In the genomic region with DNA sequence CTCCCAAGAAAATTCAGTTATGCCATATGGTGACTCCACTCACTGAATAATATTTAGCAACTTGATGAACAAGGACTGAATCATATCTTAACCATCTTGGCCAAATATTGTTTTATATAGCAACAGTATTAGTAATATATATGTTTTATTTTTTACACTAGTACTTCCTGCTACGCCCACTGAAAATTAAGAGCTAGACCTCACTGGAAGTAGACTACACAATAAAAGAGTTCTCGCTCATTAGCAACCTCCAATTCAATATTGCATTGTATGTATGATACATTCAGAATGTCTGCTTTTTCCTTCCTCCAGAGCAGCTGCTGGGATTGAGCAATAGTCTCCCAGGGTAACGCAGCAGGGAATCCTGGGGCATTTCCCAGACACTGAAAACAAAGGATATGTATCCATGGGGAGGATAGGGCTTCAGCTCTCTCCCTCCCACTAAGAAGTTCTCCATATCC, we compare ENCODE assay signal across 9 cellular contexts. TPM values are rescaled to one million over a fixed set of nuclear protein-coding genes. Genes with fewer than 3 reads are reported as not detected.
DNase-seq lines count a peak whose midpoint lies in the region; ATAC-seq, FAIRE-seq and TF ChIP-seq lines count a peak whose summit lies in the region.
"Had no signal": no experiment of that assay in that cellular context is flagged by ENCODE, and none has a peak within 500 bp of the region (broad histone marks: within the 10 kb centered on the region; RNA-seq: fewer than 3 reads in every experiment).

No MANE protein-coding gene starts in this region.

- CTCF ChIA-PET in HepG2 (lab: Yijun Ruan, JAX; ENCODE audit: low intra/inter-chr PET ratio, low total read pairs) = no interaction called here
- CTCF ChIA-PET in CD4-positive, alpha-beta T cell (lab: Charles Lee) = interaction anchor here (2.4 kb wide), 1 partner anchor 13 kb away, joined by 7 read pairs; no protein-coding TSS in a partner anchor

- no peaks in the 10 kb centered on the region for H3K4me1 ChIP-seq in HepG2 (ENCODE audit: insufficient read depth, low read length)

- no peak overlapping the region for H3K4me3 ChIP-seq in HepG2 (replicated peaks in 1 of 3; ENCODE audit: insufficient read depth in 1 of 3, low read depth in 2 of 3, low read length in 3 of 3)

- FAIRE-seq in HepG2 (lab: Jason Lieb, UNC) = no peak

- H3K9me3 Mint-ChIP-seq in brain = peaks cover 0 to 4% (median 0%) of the 10 kb centered on the region in 5 experiments
- no peaks in the 10 kb centered on the region for H3K9me3 Mint-ChIP-seq in CD4-positive, alpha-beta T cell

- H3K9ac ChIP-seq in HepG2 (ENCODE audit: insufficient read depth, low read depth, low read length) = no peak overlapping the region

- TF ChIP-seq RAD21 in Ishikawa (IDR thresholded peaks at IDR 0.05; ENCODE audit: low read depth) (no peak), HepG2 (CRISPR knock-in tag; IDR thresholded peaks at IDR 0.05) (no peak)

- no peak overlapping the region for H3K4me2 ChIP-seq in HepG2 (ENCODE audit: low read depth, low read length)

- no peaks in the 10 kb centered on the region for H3K27me3 Mint-ChIP-seq in brain
- no peaks in the 10 kb centered on the region for H3K27me3 Mint-ChIP-seq in CD4-positive, alpha-beta T cell
- H3K27me3 Mint-ChIP-seq: natural killer cell treated with Interleukin-12 subunit alpha and Interleukin-12 subunit beta and Interleukin-15 and Interleukin-18, amount 100 ng/mL, for 72 hours had no signal

- ATAC-seq in HepG2 = no peak
- no peak for ATAC-seq in CD4-positive, alpha-beta T cell (ENCODE audit: poor library complexity)

- H3K36me3 Mint-ChIP-seq in brain = no peaks in the 10 kb centered on the region
- H3K36me3 Mint-ChIP-seq in CD4-positive, alpha-beta T cell (ENCODE audit: low read depth) = no peaks in the 10 kb centered on the region

- 23% methylated on average over 3 of the region's 3 CpGs for WGBS in HepG2 (ENCODE audit: low lambda C conversion rate)

- H3K36me3 ChIP-seq in HepG2 (replicated peaks in 1 of 2; ENCODE audit: control insufficient read depth in 1 of 2, insufficient read depth in 2 of 2, low read length in 2 of 2) = no peaks in the 10 kb centered on the region

- no peak for TF ChIP-seq CTCF in brain (conservative IDR thresholded peaks at IDR 0.05)
- no peak for TF ChIP-seq CTCF in HepG2 (CRISPR knock-in tag; IDR thresholded peaks at IDR 0.05)
- TF ChIP-seq CTCF in CD4-positive, alpha-beta T cell (IDR thresholded peaks at IDR 0.05) = no peak

- BruUV-seq in HepG2 (replicated peaks; lab: Mats Ljungman, UMichigan) = no TSS peak

- H4K20me1 ChIP-seq in HepG2 (ENCODE audit: insufficient read depth, low read length) = no peaks in the 10 kb centered on the region

- no peaks in the 10 kb centered on the region for H3K9me3 ChIP-seq in HepG2 (ENCODE audit: low read length)
- H3K9me3 ChIP-seq in CD4-positive, alpha-beta T cell (ENCODE audit: control insufficient read depth, low read length) = no peaks in the 10 kb centered on the region

- POLR2A ChIA-PET in HepG2 (lab: Yijun Ruan, JAX) = no interaction called here
- POLR2A ChIA-PET in CD4-positive, alpha-beta T cell (lab: Charles Lee) = interaction anchor here (1.0 kb wide), 2 partner anchors 14 to 473 kb away, joined by 3 read pairs; partner anchors contain the start of gene TRIB2

- in situ Hi-C loops in HepG2 (cut with HindIII; ENCODE audit: extremely low pct_ligation_motif_present, low pct_unique_long_range_greater_than_20kb) = no loop called here
- in situ Hi-C loops in ACHN (cut with HindIII; ENCODE audit: low pct_ligation_motif_present, low pct_unique_long_range_greater_than_20kb, low sequenced_read_pairs) = no loop called here

- DNase-seq in AG20443 (ENCODE audit: low spot score) = peak; percentile 81
- DNase-seq in HepG2 (ENCODE audit: low spot score) = no peak
- DNase-seq in ACHN = no peak
- DNase-seq in GM19240 (ENCODE audit: insufficient read length, low spot score) = no peak
- DNase-seq in SW480 (ENCODE audit: low spot score) = no peak
- no peak for DNase-seq in CD4-positive, alpha-beta T cell

- TF ChIP-seq EP300 in Ishikawa (IDR thresholded peaks at IDR 0.05; ENCODE audit: borderline replicate concordance) (no peak), HepG2 (IDR thresholded peaks at IDR 0.05; ENCODE audit: low read depth in 2 of 2, low read length in 2 of 2) (no peak), HepG2 (CRISPR knock-in tag; IDR thresholded peaks at IDR 0.05; ENCODE audit: borderline replicate concordance) (no peak)

- H3K27ac Mint-ChIP-seq in brain = peak overlapping the region; percentile 38 to 98 (median 94)
- H3K27ac Mint-ChIP-seq in CD4-positive, alpha-beta T cell = no peak overlapping the region
- H3K27ac Mint-ChIP-seq: natural killer cell treated with Interleukin-12 subunit alpha and Interleukin-12 subunit beta and Interleukin-15 and Interleukin-18, amount 100 ng/mL, for 72 hours had no signal

- no peak overlapping the region for H2AFZ ChIP-seq in HepG2 (ENCODE audit: low read length)

- peak overlapping the region in 4 of 5 experiments; percentile 17 to 36 (median 26) for H3K4me3 Mint-ChIP-seq in brain
- no peak overlapping the region for H3K4me3 Mint-ChIP-seq in CD4-positive, alpha-beta T cell
- H3K4me3 Mint-ChIP-seq: natural killer cell treated with Interleukin-12 subunit alpha and Interleukin-12 subunit beta and Interleukin-15 and Interleukin-18, amount 100 ng/mL, for 72 hours had no signal

- peaks cover 33% of the 10 kb centered on the region for H3K4me1 Mint-ChIP-seq in brain
- H3K4me1 Mint-ChIP-seq in CD4-positive, alpha-beta T cell (ENCODE audit: low read depth) = peaks cover 45% of the 10 kb centered on the region

- TF ChIP-seq POLR2A in HepG2 (IDR thresholded peaks at IDR 0.05; ENCODE audit: insufficient read depth in 1 of 2, low read depth in 2 of 2, low read length in 2 of 2) = no peak

- H3K79me2 ChIP-seq in HepG2 (ENCODE audit: insufficient read depth, low read length) = no peaks in the 10 kb centered on the region

- no peaks in the 10 kb centered on the region for H3K27me3 ChIP-seq in HepG2 (ENCODE audit: control insufficient read depth in 1 of 2, insufficient read depth in 2 of 2, low read length in 2 of 2)
- no peaks in the 10 kb centered on the region for H3K27me3 ChIP-seq in CD4-positive, alpha-beta T cell (ENCODE audit: control insufficient read depth, insufficient read depth, low read length)

- intact Hi-C loops in HepG2 (cut with micrococcal nuclease; ENCODE audit: unreplicated experiment) = no loop called here
- intact Hi-C loops in CD4-positive, alpha-beta T cell (cut with DNase I, micrococcal nuclease) = no loop called here

- no peak overlapping the region for H3K27ac ChIP-seq in HepG2 (ENCODE audit: extremely low read length, insufficient read depth, low read length)
- H3K27ac ChIP-seq in CD4-positive, alpha-beta T cell (ENCODE audit: low read depth, low read length) = no peak overlapping the region

TF ChIP-seq in Ishikawa, 13 proteins besides CTCF, POLR2A, EP300 and RAD21:
- TF ChIP-seq CEBPB (IDR thresholded peaks at IDR 0.05) (peak; percentile 98), TCF12 (IDR thresholded peaks at IDR 0.05; ENCODE audit: low read depth) (peak; percentile 33; the same call in 1 of the 2 replicates), TEAD4 (IDR thresholded peaks at IDR 0.05) (no peak)

TF ChIP-seq in HepG2, 621 proteins besides CTCF, POLR2A, EP300 and RAD21 (continues in another document):
- TF ChIP-seq ZBTB1 (CRISPR knock-in tag; IDR thresholded peaks at IDR 0.05; ENCODE audit: borderline replicate concordance) (no peak), ZIK1 (CRISPR knock-in tag; IDR thresholded peaks at IDR 0.05; ENCODE audit: borderline replicate concordance, low read depth) (no peak), CEBPB (IDR thresholded peaks at IDR 0.05; ENCODE audit: borderline replicate concordance, low read depth, low read length) (peak; percentile 67), SP1 (IDR thresholded peaks at IDR 0.05) (no peak), SP1 (CRISPR knock-in tag; IDR thresholded peaks at IDR 0.05) (no peak), WIZ (CRISPR knock-in tag; IDR thresholded peaks at IDR 0.05) (no peak)
- TF ChIP-seq, protein P1, sequence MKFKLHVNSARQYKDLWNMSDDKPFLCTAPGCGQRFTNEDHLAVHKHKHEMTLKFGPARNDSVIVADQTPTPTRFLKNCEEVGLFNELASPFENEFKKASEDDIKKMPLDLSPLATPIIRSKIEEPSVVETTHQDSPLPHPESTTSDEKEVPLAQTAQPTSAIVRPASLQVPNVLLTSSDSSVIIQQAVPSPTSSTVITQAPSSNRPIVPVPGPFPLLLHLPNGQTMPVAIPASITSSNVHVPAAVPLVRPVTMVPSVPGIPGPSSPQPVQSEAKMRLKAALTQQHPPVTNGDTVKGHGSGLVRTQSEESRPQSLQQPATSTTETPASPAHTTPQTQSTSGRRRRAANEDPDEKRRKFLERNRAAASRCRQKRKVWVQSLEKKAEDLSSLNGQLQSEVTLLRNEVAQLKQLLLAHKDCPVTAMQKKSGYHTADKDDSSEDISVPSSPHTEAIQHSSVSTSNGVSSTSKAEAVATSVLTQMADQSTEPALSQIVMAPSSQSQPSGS (CRISPR knock-in tag; IDR thresholded peaks at IDR 0.05) = no peak

RNA-seq across cellular contexts. Expression of gene TRIB2, which starts 14.0 kb away (rescaled TPM):
- polyA plus RNA-seq in brain (ENCODE audit: insufficient read depth, low read depth, low replicate concordance) (29.5 TPM), HepG2 (2011; rRNA removed) (0.68 and 1.1 TPM in 2 replicates)
- 1.3 and 2.3 TPM in 2 replicates for total RNA-seq in HepG2 (2016; rRNA removed; fragmentation: Illumina TruSeq; extraction: Trizol)
- 0.26 and 0.61 TPM in 2 replicates for total RNA-seq in HepG2 (2016; cell fraction: cytosol; rRNA removed; fragmentation: Illumina TruSeq; extraction: Trizol; ENCODE audit: low read depth)
- 1.2 and 1.3 TPM in 2 replicates for total RNA-seq in HepG2 (2016; cell fraction: insoluble cytoplasmic fraction; rRNA removed; fragmentation: Illumina TruSeq; extraction: Trizol)
- 0.77 and 1.2 TPM in 2 replicates for total RNA-seq in HepG2 (2016; cell fraction: membrane; rRNA removed; fragmentation: Illumina TruSeq; extraction: Trizol)
- 1.6 and 3.2 TPM in 2 replicates for total RNA-seq in HepG2 (2016; cell fraction: nucleus; rRNA removed; fragmentation: Illumina TruSeq; extraction: Trizol)
- polyA plus RNA-seq in HepG2 (2011; cell fraction: cytosol; rRNA removed) = 0.67 and 0.88 TPM in 2 replicates
- polyA plus RNA-seq in HepG2 (2011; cell fraction: nucleus; rRNA removed) = 3.9 and 4.0 TPM in 2 replicates
- polyA plus RNA-seq in HepG2 (2012) = 1.4 and 2.5 TPM in 2 replicates
- polyA plus RNA-seq in HepG2 (2016; cell fraction: cytosol; fragmentation: Illumina TruSeq; extraction: Trizol; ENCODE audit: low read depth) = 0.32 and 0.33 TPM in 2 replicates
- 1.0 and 1.4 TPM in 2 replicates for polyA plus RNA-seq in HepG2 (2016; cell fraction: insoluble cytoplasmic fraction; fragmentation: Illumina TruSeq; extraction: Trizol; ENCODE audit: low read depth)
- 1.3 TPM in 2 replicates for polyA plus RNA-seq in HepG2 (2016; cell fraction: membrane; fragmentation: Illumina TruSeq; extraction: Trizol; ENCODE audit: low read depth)
- 4.2 and 4.5 TPM in 2 replicates for polyA plus RNA-seq in HepG2 (2016; cell fraction: nucleus; fragmentation: Illumina TruSeq; extraction: Trizol; ENCODE audit: insufficient read depth, low read depth)
- polyA minus RNA-seq in HepG2 (2011; rRNA and poly(A)+ RNA removed; ENCODE audit: low replicate concordance) = 1.1 TPM in 1 of 2 replicates, not detected in the other
- polyA minus RNA-seq in HepG2 (2011; cell fraction: cytosol; rRNA and poly(A)+ RNA removed) = 0.49 and 0.62 TPM in 2 replicates
- 3.2 and 4.1 TPM in 2 replicates for polyA minus RNA-seq in HepG2 (2011; cell fraction: nucleus; rRNA and poly(A)+ RNA removed)
- 100 to 1,000 TPM in 1 of 2 experiments, 10 to 100 TPM in 1; 91.3 to 102 TPM for total RNA-seq in CD4-positive, alpha-beta T cell

Comparison
In these comparisons a context has a peak if more than half of its experiments do, and no peak if none do; other contexts are left out.
1. RNA of gene TRIB2, which starts 14.0 kb away (total RNA-seq): 91.3 to 102 TPM in CD4-positive, alpha-beta T cell; 0.26 to 3.2 TPM in HepG2; every median in the first group is over 10 times any median in the second.